ENCODE assay signal across 30 cellular contexts in genomic region chr16:9344508-9344907, GRCh38.
"Had no signal": no experiment of that assay in that cellular context is flagged by ENCODE, and none has a peak within 500 bp of the region (broad histone marks: within the 10 kb centered on the region; RNA-seq: fewer than 3 reads in every experiment).

No MANE protein-coding gene starts in this region.

- H3K4me3 Mint-ChIP-seq: activated CD4-positive, alpha-beta memory T cell treated with anti-CD3 and anti-CD28 coated beads for 36 hours; activated CD4-positive, alpha-beta T cell treated with anti-CD3 and anti-CD28 coated beads for 36 hours; activated CD4-positive, alpha-beta T cell treated with anti-CD3 and anti-CD28 coated beads, Interleukin-2, amount 10 ng/mL, durations not matched to agents 24 days and 14 days; activated CD8-positive, alpha-beta memory T cell treated with anti-CD3 and anti-CD28 coated beads, Interleukin-2, amount 10 ng/mL, durations not matched to agents 7 days and 5 days; activated CD8-positive, alpha-beta T cell treated with anti-CD3 and anti-CD28 coated beads, Interleukin-2, amount 10 ng/mL, durations not matched to agents 7 days and 5 days; activated naive CD4-positive, alpha-beta T cell treated with anti-CD3 and anti-CD28 coated beads for 36 hours; activated naive CD4-positive, alpha-beta T cell treated with anti-CD3 and anti-CD28 coated beads, Interleukin-2, amount 50 U/mL, for 24 hours; activated naive CD8-positive, alpha-beta T cell treated with anti-CD3 and anti-CD28 coated beads, Interleukin-2, amount 10 ng/mL, durations not matched to agents 7 days and 5 days; activated T-helper 1 cell treated with anti-CD3 and anti-CD28 coated beads, Interleukin-12 subunit alpha, Interleukin-12 subunit beta, Interleukin-2, Interleukin-4 antibody, amounts not matched to agents 30 ng/mL and 10 ng/mL and 1 ng/mL, durations not matched to agents 14 hours and 24 hours and 36 hours; brain; dendritic cell treated with granulocyte-macrophage colony-stimulating factor and Interleukin-4, amounts not matched to agents 40 ng/mL and 50 ng/mL, for 4 days; endodermal cell had no signal

- ATAC-seq: activated CD4-positive, alpha-beta T cell treated with anti-CD3 and anti-CD28 coated beads for 36 hours; activated CD8-positive, alpha-beta memory T cell treated with anti-CD3 and anti-CD28 coated beads, Interleukin-2, amount 10 ng/mL, durations not matched to agents 7 days and 5 days; activated CD8-positive, alpha-beta T cell treated with anti-CD3 and anti-CD28 coated beads, Interleukin-2, amount 10 ng/mL, durations not matched to agents 7 days and 5 days; esophagus mucosa had no signal

- H3K4me1 Mint-ChIP-seq: activated CD4-positive, alpha-beta T cell treated with anti-CD3 and anti-CD28 coated beads for 36 hours; activated CD4-positive, alpha-beta T cell treated with anti-CD3 and anti-CD28 coated beads, Interleukin-2, amount 10 ng/mL, durations not matched to agents 24 days and 14 days; activated CD8-positive, alpha-beta memory T cell treated with anti-CD3 and anti-CD28 coated beads, Interleukin-2, amount 10 ng/mL, durations not matched to agents 7 days and 5 days; activated naive CD4-positive, alpha-beta T cell treated with anti-CD3 and anti-CD28 coated beads, Interleukin-2, amount 50 U/mL, for 24 hours; activated naive CD8-positive, alpha-beta T cell treated with anti-CD3 and anti-CD28 coated beads, Interleukin-2, amount 10 ng/mL, durations not matched to agents 7 days and 5 days had no signal

- H3K27ac Mint-ChIP-seq: activated CD4-positive, alpha-beta memory T cell treated with anti-CD3 and anti-CD28 coated beads for 36 hours; activated CD4-positive, alpha-beta T cell treated with anti-CD3 and anti-CD28 coated beads for 36 hours; activated CD4-positive, alpha-beta T cell treated with anti-CD3 and anti-CD28 coated beads, Interleukin-2, amount 10 ng/mL, durations not matched to agents 24 days and 14 days; activated CD8-positive, alpha-beta memory T cell treated with anti-CD3 and anti-CD28 coated beads, Interleukin-2, amount 10 ng/mL, durations not matched to agents 7 days and 5 days; activated CD8-positive, alpha-beta T cell treated with anti-CD3 and anti-CD28 coated beads, Interleukin-2, amount 10 ng/mL, durations not matched to agents 7 days and 5 days; activated naive CD4-positive, alpha-beta T cell treated with anti-CD3 and anti-CD28 coated beads for 36 hours; activated naive CD4-positive, alpha-beta T cell treated with anti-CD3 and anti-CD28 coated beads, Interleukin-2, amount 50 U/mL, for 24 hours; activated naive CD8-positive, alpha-beta T cell treated with anti-CD3 and anti-CD28 coated beads, Interleukin-2, amount 10 ng/mL, durations not matched to agents 7 days and 5 days; activated T-helper 1 cell treated with anti-CD3 and anti-CD28 coated beads, Interleukin-12 subunit alpha, Interleukin-12 subunit beta, Interleukin-2, Interleukin-4 antibody, amounts not matched to agents 30 ng/mL and 10 ng/mL and 1 ng/mL, durations not matched to agents 14 hours and 24 hours and 36 hours; activated T-helper 2 cell treated with anti-CD3 and anti-CD28 coated beads, Interferon-gamma antibody, Interleukin-2, Interleukin-4, amounts not matched to agents 10 μg/mL and 5 μg/mL and 100 μg/mL, durations not matched to agents 14 hours and 24 hours and 36 hours; brain; dendritic cell treated with granulocyte-macrophage colony-stimulating factor and Interleukin-4, amounts not matched to agents 40 ng/mL and 50 ng/mL, for 4 days; endodermal cell had no signal

- H3K27me3 Mint-ChIP-seq: activated CD4-positive, alpha-beta memory T cell treated with anti-CD3 and anti-CD28 coated beads for 36 hours; activated CD4-positive, alpha-beta T cell treated with anti-CD3 and anti-CD28 coated beads, Interleukin-2, amount 10 ng/mL, durations not matched to agents 24 days and 14 days; activated CD8-positive, alpha-beta memory T cell treated with anti-CD3 and anti-CD28 coated beads, Interleukin-2, amount 10 ng/mL, durations not matched to agents 7 days and 5 days; activated naive CD4-positive, alpha-beta T cell treated with anti-CD3 and anti-CD28 coated beads, Interleukin-2, amount 50 U/mL, for 24 hours; activated naive CD8-positive, alpha-beta T cell treated with anti-CD3 and anti-CD28 coated beads, Interleukin-2, amount 10 ng/mL, durations not matched to agents 7 days and 5 days; brain; dendritic cell treated with granulocyte-macrophage colony-stimulating factor and Interleukin-4, amounts not matched to agents 40 ng/mL and 50 ng/mL, for 4 days had no signal

- H3K36me3 ChIP-seq: ascending aorta, breast epithelium, cardiac muscle cell, colonic mucosa had no signal

- H3K9me3 ChIP-seq: colonic mucosa had no signal

- DNase-seq: activated CD4-positive, alpha-beta memory T cell treated with anti-CD3 and anti-CD28 coated beads for 36 hours; activated CD4-positive, alpha-beta T cell treated with anti-CD3 and anti-CD28 coated beads for 36 hours; activated CD4-positive, alpha-beta T cell treated with anti-CD3 and anti-CD28 coated beads, Interleukin-2, amount 10 ng/mL, durations not matched to agents 24 days and 14 days; activated CD4-positive, CD25-positive, alpha-beta regulatory T cell; activated CD4-positive, CD25-positive, alpha-beta regulatory T cell treated with anti-CD3 and anti-CD28 coated beads, Interleukin-2, amount 50 U/mL, for 72 hours; activated CD8-positive, alpha-beta memory T cell treated with anti-CD3 and anti-CD28 coated beads, Interleukin-2, amount 10 ng/mL, durations not matched to agents 7 days and 5 days; activated CD8-positive, alpha-beta memory T cell treated with anti-CD3 and anti-CD28 coated beads, Interleukin-2, amount 50 U/mL, for 4 hours; activated CD8-positive, alpha-beta T cell treated with anti-CD3 and anti-CD28 coated beads, Interleukin-2, amount 10 ng/mL, durations not matched to agents 7 days and 5 days; activated effector memory CD4-positive, alpha-beta T cell treated with anti-CD3 and anti-CD28 coated beads, Interleukin-2, amount 50 U/mL, for 16 hours; activated naive CD4-positive, alpha-beta T cell treated with anti-CD3 and anti-CD28 coated beads for 36 hours; activated naive CD8-positive, alpha-beta T cell treated with anti-CD3 and anti-CD28 coated beads, Interleukin-2, amount 10 ng/mL, durations not matched to agents 7 days and 5 days; activated T-cell treated with anti-CD3 and anti-CD28 coated beads, Interleukin-2, amount 50 U/mL, for 1 hour; activated T-cell treated with anti-CD3 and anti-CD28 coated beads, Interleukin-2, amount 50 U/mL, for 48 hours; central memory CD4-positive, alpha-beta T cell; cerebellar nuclear complex; colonic mucosa; dorsolateral prefrontal cortex; effector memory CD4-positive, alpha-beta T cell; endodermal cell; foreskin fibroblast; T-helper 2 cell had no signal

- H3K27ac ChIP-seq: ascending aorta, breast epithelium, cardiac muscle cell, colonic mucosa, dorsolateral prefrontal cortex had no signal

- H3K4me1 ChIP-seq: breast epithelium, colonic mucosa had no signal

- H3K27me3 ChIP-seq: ascending aorta, breast epithelium, cardiac muscle cell, colonic mucosa, dorsolateral prefrontal cortex had no signal

- H3K9me3 Mint-ChIP-seq: activated naive CD4-positive, alpha-beta T cell treated with anti-CD3 and anti-CD28 coated beads, Interleukin-2, amount 50 U/mL, for 24 hours had no signal

- H3K4me3 ChIP-seq: ascending aorta, breast epithelium, cardiac muscle cell, colonic mucosa, dorsolateral prefrontal cortex had no signal

- H3K36me3 Mint-ChIP-seq: activated CD4-positive, alpha-beta memory T cell treated with anti-CD3 and anti-CD28 coated beads for 36 hours; activated CD8-positive, alpha-beta memory T cell treated with anti-CD3 and anti-CD28 coated beads, Interleukin-2, amount 10 ng/mL, durations not matched to agents 7 days and 5 days; activated naive CD8-positive, alpha-beta T cell treated with anti-CD3 and anti-CD28 coated beads, Interleukin-2, amount 10 ng/mL, durations not matched to agents 7 days and 5 days had no signal
